1 cellular context compared by ENCODE assay signal in genomic region chr6:104859225-104860146, GRCh38.
TF ChIP-seq lines count a peak whose summit lies in the region.

TSS of gene HACE1 (minus strand) at chr6:104859919. CDS start at chr6:104859642, 277 bp downstream.

TF ChIP-seq in HepG2, 621 proteins besides CTCF, POLR2A, EP300 and RAD21 (continued from another document and continues in another):
- TF ChIP-seq, protein P1, sequence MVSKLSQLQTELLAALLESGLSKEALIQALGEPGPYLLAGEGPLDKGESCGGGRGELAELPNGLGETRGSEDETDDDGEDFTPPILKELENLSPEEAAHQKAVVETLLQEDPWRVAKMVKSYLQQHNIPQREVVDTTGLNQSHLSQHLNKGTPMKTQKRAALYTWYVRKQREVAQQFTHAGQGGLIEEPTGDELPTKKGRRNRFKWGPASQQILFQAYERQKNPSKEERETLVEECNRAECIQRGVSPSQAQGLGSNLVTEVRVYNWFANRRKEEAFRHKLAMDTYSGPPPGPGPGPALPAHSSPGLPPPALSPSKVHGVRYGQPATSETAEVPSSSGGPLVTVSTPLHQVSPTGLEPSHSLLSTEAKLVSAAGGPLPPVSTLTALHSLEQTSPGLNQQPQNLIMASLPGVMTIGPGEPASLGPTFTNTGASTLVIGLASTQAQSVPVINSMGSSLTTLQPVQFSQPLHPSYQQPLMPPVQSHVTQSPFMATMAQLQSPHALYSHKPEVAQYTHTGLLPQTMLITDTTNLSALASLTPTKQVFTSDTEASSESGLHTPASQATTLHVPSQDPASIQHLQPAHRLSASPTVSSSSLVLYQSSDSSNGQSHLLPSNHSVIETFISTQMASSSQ (IDR thresholded peaks at IDR 0.05; ENCODE audit: low read depth) = no peak
- TF ChIP-seq, protein P1 (CRISPR knock-in tag; IDR thresholded peaks at IDR 0.05; ENCODE audit: borderline replicate concordance) = peak; percentile 75; the same call in 1 of the 2 replicates
- TF ChIP-seq ZNF784 (CRISPR knock-in tag; IDR thresholded peaks at IDR 0.05; ENCODE audit: borderline replicate concordance) = peak; percentile 42; the same call in 1 of the 2 replicates
- TF ChIP-seq FLYWCH1 (CRISPR knock-in tag; IDR thresholded peaks at IDR 0.05) = no peak
- no peak for TF ChIP-seq ZNF382 (CRISPR knock-in tag; IDR thresholded peaks at IDR 0.05; ENCODE audit: borderline replicate concordance)
- TF ChIP-seq ZFP36 (IDR thresholded peaks at IDR 0.05; ENCODE audit: borderline replicate concordance, low read depth, low read length, partially characterized antibody) = no peak
- TF ChIP-seq AGO2 (optimal IDR thresholded peaks at IDR 0.05; ENCODE audit: low read depth, low read length) = no peak
- TF ChIP-seq PCBP2 (optimal IDR thresholded peaks at IDR 0.05; ENCODE audit: low read depth, low read length, poor library complexity, severe bottlenecking) = no peak
- no peak for TF ChIP-seq RAD51 (IDR thresholded peaks at IDR 0.05; ENCODE audit: borderline replicate concordance)
- TF ChIP-seq ZNF235 (CRISPR knock-in tag; IDR thresholded peaks at IDR 0.05; ENCODE audit: borderline replicate concordance) = peak; percentile 88; the same call in 1 of the 2 replicates
- no peak for TF ChIP-seq ZNF629 (CRISPR knock-in tag; conservative IDR thresholded peaks at IDR 0.05)
- TF ChIP-seq NFIC (IDR thresholded peaks at IDR 0.05; ENCODE audit: low read length) = no peak
- TF ChIP-seq SP140L (CRISPR knock-in tag; IDR thresholded peaks at IDR 0.05; ENCODE audit: borderline replicate concordance) = no peak
- TF ChIP-seq ZNF792 (CRISPR knock-in tag; IDR thresholded peaks at IDR 0.05) = peak; percentile 78; the same call in 1 of the 2 replicates
- TF ChIP-seq ZNF136 (CRISPR knock-in tag; IDR thresholded peaks at IDR 0.05; ENCODE audit: low read depth) = no peak
- TF ChIP-seq, protein P2, sequence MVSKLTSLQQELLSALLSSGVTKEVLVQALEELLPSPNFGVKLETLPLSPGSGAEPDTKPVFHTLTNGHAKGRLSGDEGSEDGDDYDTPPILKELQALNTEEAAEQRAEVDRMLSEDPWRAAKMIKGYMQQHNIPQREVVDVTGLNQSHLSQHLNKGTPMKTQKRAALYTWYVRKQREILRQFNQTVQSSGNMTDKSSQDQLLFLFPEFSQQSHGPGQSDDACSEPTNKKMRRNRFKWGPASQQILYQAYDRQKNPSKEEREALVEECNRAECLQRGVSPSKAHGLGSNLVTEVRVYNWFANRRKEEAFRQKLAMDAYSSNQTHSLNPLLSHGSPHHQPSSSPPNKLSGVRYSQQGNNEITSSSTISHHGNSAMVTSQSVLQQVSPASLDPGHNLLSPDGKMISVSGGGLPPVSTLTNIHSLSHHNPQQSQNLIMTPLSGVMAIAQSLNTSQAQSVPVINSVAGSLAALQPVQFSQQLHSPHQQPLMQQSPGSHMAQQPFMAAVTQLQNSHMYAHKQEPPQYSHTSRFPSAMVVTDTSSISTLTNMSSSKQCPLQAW (CRISPR knock-in tag; IDR thresholded peaks at IDR 0.05) = peak; percentile 54; the same call in 1 of the 2 replicates
- TF ChIP-seq ZNF850 (CRISPR knock-in tag; conservative IDR thresholded peaks at IDR 0.05) = no peak
- no peak; the same call in 1 of the 2 replicates for TF ChIP-seq ZNF552 (CRISPR knock-in tag; IDR thresholded peaks at IDR 0.05; ENCODE audit: borderline replicate concordance)
- TF ChIP-seq, protein P3, sequence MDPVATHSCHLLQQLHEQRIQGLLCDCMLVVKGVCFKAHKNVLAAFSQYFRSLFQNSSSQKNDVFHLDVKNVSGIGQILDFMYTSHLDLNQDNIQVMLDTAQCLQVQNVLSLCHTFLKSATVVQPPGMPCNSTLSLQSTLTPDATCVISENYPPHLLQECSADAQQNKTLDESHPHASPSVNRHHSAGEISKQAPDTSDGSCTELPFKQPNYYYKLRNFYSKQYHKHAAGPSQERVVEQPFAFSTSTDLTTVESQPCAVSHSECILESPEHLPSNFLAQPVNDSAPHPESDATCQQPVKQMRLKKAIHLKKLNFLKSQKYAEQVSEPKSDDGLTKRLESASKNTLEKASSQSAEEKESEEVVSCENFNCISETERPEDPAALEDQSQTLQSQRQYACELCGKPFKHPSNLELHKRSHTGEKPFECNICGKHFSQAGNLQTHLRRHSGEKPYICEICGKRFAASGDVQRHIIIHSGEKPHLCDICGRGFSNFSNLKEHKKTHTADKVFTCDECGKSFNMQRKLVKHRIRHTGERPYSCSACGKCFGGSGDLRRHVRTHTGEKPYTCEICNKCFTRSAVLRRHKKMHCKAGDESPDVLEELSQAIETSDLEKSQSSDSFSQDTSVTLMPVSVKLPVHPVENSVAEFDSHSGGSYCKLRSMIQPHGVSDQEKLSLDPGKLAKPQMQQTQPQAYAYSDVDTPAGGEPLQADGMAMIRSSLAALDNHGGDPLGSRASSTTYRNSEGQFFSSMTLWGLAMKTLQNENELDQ (CRISPR knock-in tag; IDR thresholded peaks at IDR 0.05; ENCODE audit: borderline replicate concordance) = no peak
- peak; percentile 53; the same call in 1 of the 2 replicates for TF ChIP-seq ZBTB7A (CRISPR knock-in tag; IDR thresholded peaks at IDR 0.05)
- TF ChIP-seq NFKB2 (CRISPR knock-in tag; IDR thresholded peaks at IDR 0.05; ENCODE audit: borderline replicate concordance) = peak; percentile 76; the same call in 1 of the 2 replicates
- TF ChIP-seq, protein P4, sequence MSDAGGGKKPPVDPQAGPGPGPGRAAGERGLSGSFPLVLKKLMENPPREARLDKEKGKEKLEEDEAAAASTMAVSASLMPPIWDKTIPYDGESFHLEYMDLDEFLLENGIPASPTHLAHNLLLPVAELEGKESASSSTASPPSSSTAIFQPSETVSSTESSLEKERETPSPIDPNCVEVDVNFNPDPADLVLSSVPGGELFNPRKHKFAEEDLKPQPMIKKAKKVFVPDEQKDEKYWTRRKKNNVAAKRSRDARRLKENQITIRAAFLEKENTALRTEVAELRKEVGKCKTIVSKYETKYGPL (CRISPR knock-in tag; IDR thresholded peaks at IDR 0.05) = no peak
- TF ChIP-seq NFRKB (IDR thresholded peaks at IDR 0.05) = no peak
- TF ChIP-seq MAZ (IDR thresholded peaks at IDR 0.05; ENCODE audit: borderline replicate concordance, low read depth, low read length) = peak; percentile 95
- TF ChIP-seq MAZ (CRISPR knock-in tag; IDR thresholded peaks at IDR 0.05; ENCODE audit: low read depth) = peak; percentile 95
- no peak for TF ChIP-seq ZSCAN20 (CRISPR knock-in tag; IDR thresholded peaks at IDR 0.05; ENCODE audit: borderline replicate concordance)
- TF ChIP-seq, protein P5, sequence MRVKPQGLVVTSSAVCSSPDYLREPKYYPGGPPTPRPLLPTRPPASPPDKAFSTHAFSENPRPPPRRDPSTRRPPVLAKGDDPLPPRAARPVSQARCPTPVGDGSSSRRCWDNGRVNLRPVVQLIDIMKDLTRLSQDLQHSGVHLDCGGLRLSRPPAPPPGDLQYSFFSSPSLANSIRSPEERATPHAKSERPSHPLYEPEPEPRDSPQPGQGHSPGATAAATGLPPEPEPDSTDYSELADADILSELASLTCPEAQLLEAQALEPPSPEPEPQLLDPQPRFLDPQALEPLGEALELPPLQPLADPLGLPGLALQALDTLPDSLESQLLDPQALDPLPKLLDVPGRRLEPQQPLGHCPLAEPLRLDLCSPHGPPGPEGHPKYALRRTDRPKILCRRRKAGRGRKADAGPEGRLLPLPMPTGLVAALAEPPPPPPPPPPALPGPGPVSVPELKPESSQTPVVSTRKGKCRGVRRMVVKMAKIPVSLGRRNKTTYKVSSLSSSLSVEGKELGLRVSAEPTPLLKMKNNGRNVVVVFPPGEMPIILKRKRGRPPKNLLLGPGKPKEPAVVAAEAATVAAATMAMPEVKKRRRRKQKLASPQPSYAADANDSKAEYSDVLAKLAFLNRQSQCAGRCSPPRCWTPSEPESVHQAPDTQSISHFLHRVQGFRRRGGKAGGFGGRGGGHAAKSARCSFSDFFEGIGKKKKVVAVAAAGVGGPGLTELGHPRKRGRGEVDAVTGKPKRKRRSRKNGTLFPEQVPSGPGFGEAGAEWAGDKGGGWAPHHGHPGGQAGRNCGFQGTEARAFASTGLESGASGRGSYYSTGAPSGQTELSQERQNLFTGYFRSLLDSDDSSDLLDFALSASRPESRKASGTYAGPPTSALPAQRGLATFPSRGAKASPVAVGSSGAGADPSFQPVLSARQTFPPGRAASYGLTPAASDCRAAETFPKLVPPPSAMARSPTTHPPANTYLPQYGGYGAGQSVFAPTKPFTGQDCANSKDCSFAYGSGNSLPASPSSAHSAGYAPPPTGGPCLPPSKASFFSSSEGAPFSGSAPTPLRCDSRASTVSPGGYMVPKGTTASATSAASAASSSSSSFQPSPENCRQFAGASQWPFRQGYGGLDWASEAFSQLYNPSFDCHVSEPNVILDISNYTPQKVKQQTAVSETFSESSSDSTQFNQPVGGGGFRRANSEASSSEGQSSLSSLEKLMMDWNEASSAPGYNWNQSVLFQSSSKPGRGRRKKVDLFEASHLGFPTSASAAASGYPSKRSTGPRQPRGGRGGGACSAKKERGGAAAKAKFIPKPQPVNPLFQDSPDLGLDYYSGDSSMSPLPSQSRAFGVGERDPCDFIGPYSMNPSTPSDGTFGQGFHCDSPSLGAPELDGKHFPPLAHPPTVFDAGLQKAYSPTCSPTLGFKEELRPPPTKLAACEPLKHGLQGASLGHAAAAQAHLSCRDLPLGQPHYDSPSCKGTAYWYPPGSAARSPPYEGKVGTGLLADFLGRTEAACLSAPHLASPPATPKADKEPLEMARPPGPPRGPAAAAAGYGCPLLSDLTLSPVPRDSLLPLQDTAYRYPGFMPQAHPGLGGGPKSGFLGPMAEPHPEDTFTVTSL (CRISPR knock-in tag; IDR thresholded peaks at IDR 0.05; ENCODE audit: borderline replicate concordance) = no peak; the same call in 1 of the 2 replicates
- TF ChIP-seq KAT7 (CRISPR knock-in tag; IDR thresholded peaks at IDR 0.05; ENCODE audit: borderline replicate concordance) = peak; percentile 93
- TF ChIP-seq PBX2 (CRISPR knock-in tag; IDR thresholded peaks at IDR 0.05) = no peak
- TF ChIP-seq GRHL1 (CRISPR knock-in tag; conservative IDR thresholded peaks at IDR 0.05) = no peak
- peak; percentile 83; the same call in 1 of the 2 replicates for TF ChIP-seq ZNF724P (CRISPR knock-in tag; IDR thresholded peaks at IDR 0.05; ENCODE audit: borderline replicate concordance)
- peak; percentile 95 for TF ChIP-seq ZBTB7B (CRISPR knock-in tag; IDR thresholded peaks at IDR 0.05)
- TF ChIP-seq ZNF746 (CRISPR knock-in tag; IDR thresholded peaks at IDR 0.05) = no peak
- no peak for TF ChIP-seq TBL1XR1 (IDR thresholded peaks at IDR 0.05; ENCODE audit: borderline replicate concordance, low read length, partially characterized antibody)
- TF ChIP-seq GABPA (IDR thresholded peaks at IDR 0.05; ENCODE audit: low read depth, low read length) = peak; percentile 35; the same call in 1 of the 2 replicates
- TF ChIP-seq GABPA (CRISPR knock-in tag; IDR thresholded peaks at IDR 0.05; ENCODE audit: low read depth) = peak; percentile 73
- no peak for TF ChIP-seq ZBTB3 (CRISPR knock-in tag; IDR thresholded peaks at IDR 0.05; ENCODE audit: borderline replicate concordance, low read depth)
- peak; percentile 51; the same call in 1 of the 3 replicates for TF ChIP-seq MXI1 (IDR thresholded peaks at IDR 0.05; ENCODE audit: borderline replicate concordance, low read depth, low read length)
- TF ChIP-seq, protein P6, sequence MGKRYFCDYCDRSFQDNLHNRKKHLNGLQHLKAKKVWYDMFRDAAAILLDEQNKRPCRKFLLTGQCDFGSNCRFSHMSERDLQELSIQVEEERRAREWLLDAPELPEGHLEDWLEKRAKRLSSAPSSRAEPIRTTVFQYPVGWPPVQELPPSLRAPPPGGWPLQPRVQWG (CRISPR knock-in tag; IDR thresholded peaks at IDR 0.05; ENCODE audit: borderline replicate concordance, low read depth) = no peak
- TF ChIP-seq THAP8 (CRISPR knock-in tag; IDR thresholded peaks at IDR 0.05; ENCODE audit: borderline replicate concordance) = no peak
- 0 out of 2 replicates have a peak, but pooled peaks have one; percentile 60 for TF ChIP-seq ZNF615 (CRISPR knock-in tag; IDR thresholded peaks at IDR 0.05; ENCODE audit: borderline replicate concordance)
- TF ChIP-seq ZNF317 (CRISPR knock-in tag; IDR thresholded peaks at IDR 0.05) = no peak
